2 cellular contexts compared by ENCODE assay signal in the genomic region with DNA sequence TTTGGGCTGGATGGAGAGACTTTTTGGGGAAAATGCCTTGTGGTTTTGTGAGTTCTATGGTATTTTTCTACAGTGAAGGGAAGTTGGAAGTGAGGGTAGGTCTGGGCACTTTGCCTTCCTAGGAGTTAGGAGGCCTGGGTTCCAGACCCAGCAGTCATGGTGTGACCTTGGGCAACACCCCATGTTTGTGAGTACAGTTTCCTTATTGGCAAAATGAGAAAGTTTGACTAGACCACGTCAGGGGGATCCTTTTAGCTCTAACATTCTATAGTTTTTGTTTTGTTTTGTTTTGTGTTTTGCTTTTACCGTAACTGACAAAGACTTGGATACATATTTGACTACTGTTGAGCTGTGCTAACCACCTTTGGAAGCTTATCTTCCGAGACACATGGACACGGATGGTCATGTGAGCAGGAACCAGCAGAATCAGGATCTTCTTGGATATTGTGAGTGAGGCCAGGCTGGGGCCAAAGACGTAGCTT.
TF ChIP-seq lines count a peak whose summit lies in the region.

No MANE protein-coding gene starts in this region.

TF ChIP-seq in GM23338, 12 proteins besides CTCF, POLR2A, EP300 and RAD21 (continued from another document):
- TF ChIP-seq JUNB (IDR thresholded peaks at IDR 0.05; ENCODE audit: unreplicated experiment): no peak

TF ChIP-seq in K562, 482 proteins besides CTCF, POLR2A, EP300 and RAD21 (continued from another document and continues in another):
- 0 out of 2 replicates have a peak, but pooled peaks have one; percentile 23 for TF ChIP-seq ELF4 (CRISPR knock-in tag; IDR thresholded peaks at IDR 0.05)
- no peak for TF ChIP-seq BRD9 (IDR thresholded peaks at IDR 0.05; ENCODE audit: low read depth, partially characterized antibody)
- TF ChIP-seq TSHZ1 (CRISPR knock-in tag; IDR thresholded peaks at IDR 0.05): peak; percentile 61; the same call in 1 of the 2 replicates
- TF ChIP-seq FOXJ2 (tag; IDR thresholded peaks at IDR 0.05): no peak
- TF ChIP-seq TCFL5 (CRISPR knock-in tag; conservative IDR thresholded peaks at IDR 0.05): 0 out of 2 replicates have a peak, but pooled peaks have one; percentile 50
- no peak for TF ChIP-seq FOXO4 (CRISPR knock-in tag; IDR thresholded peaks at IDR 0.05)
- no peak for TF ChIP-seq ETV5 (CRISPR knock-in tag; IDR thresholded peaks at IDR 0.05; ENCODE audit: low read depth)
- no peak for TF ChIP-seq TOE1 (IDR thresholded peaks at IDR 0.05; ENCODE audit: borderline replicate concordance)
- no peak for TF ChIP-seq TOE1 (CRISPR knock-in tag; IDR thresholded peaks at IDR 0.05; ENCODE audit: borderline replicate concordance, low read depth)
- TF ChIP-seq PCBP1 (IDR thresholded peaks at IDR 0.05; ENCODE audit: low read depth, low read length, poor library complexity, severe bottlenecking): no peak
- TF ChIP-seq ZNF212 (CRISPR knock-in tag; IDR thresholded peaks at IDR 0.05): peak; percentile 58; the same call in 1 of the 2 replicates
- TF ChIP-seq KLF6 (CRISPR knock-in tag; IDR thresholded peaks at IDR 0.05; ENCODE audit: borderline replicate concordance): peak; percentile 71; the same call in 1 of the 2 replicates
- peak; percentile 79 for TF ChIP-seq ARID1B (IDR thresholded peaks at IDR 0.05)
- 0 out of 2 replicates have a peak, but pooled peaks have one; percentile 10 for TF ChIP-seq ZKSCAN3 (CRISPR knock-in tag; IDR thresholded peaks at IDR 0.05)
- TF ChIP-seq RAD51 (IDR thresholded peaks at IDR 0.05; ENCODE audit: borderline replicate concordance, low read depth): peak; percentile 56; the same call in 1 of the 2 replicates
- TF ChIP-seq ZNF398 (CRISPR knock-in tag; IDR thresholded peaks at IDR 0.05): 0 out of 2 replicates have a peak, but pooled peaks have one; percentile 23
- TF ChIP-seq ZBTB17 (CRISPR knock-in tag; IDR thresholded peaks at IDR 0.05): peak; percentile 75
- 0 out of 2 replicates have a peak, but pooled peaks have one; percentile 71 for TF ChIP-seq ZNF76 (CRISPR knock-in tag; IDR thresholded peaks at IDR 0.05; ENCODE audit: borderline replicate concordance)
- peak; percentile 81; the same call in 1 of the 2 replicates for TF ChIP-seq HSF4 (CRISPR knock-in tag; IDR thresholded peaks at IDR 0.05; ENCODE audit: borderline replicate concordance)
- no peak for TF ChIP-seq MYC (IDR thresholded peaks at IDR 0.05; ENCODE audit: low read depth, low read length)
- TF ChIP-seq MYC (CRISPR knock-in tag; IDR thresholded peaks at IDR 0.05; ENCODE audit: borderline replicate concordance, low read depth): no peak
- peak; percentile 75 for TF ChIP-seq USF2 (CRISPR knock-in tag; IDR thresholded peaks at IDR 0.05)
- TF ChIP-seq FOS (IDR thresholded peaks at IDR 0.05; ENCODE audit: extremely low read depth, insufficient read length): no peak
- TF ChIP-seq ZBTB9 (CRISPR knock-in tag; IDR thresholded peaks at IDR 0.05): peak; percentile 78
- TF ChIP-seq ZFP1 (CRISPR knock-in tag; IDR thresholded peaks at IDR 0.05): 0 out of 2 replicates have a peak, but pooled peaks have one; percentile 17
- no peak for TF ChIP-seq DDX20 (tag; IDR thresholded peaks at IDR 0.05; ENCODE audit: low read depth)
- peak; percentile 44; the same call in 1 of the 2 replicates for TF ChIP-seq NCOR1 (IDR thresholded peaks at IDR 0.05)
- no peak for TF ChIP-seq NR2C1 (IDR thresholded peaks at IDR 0.05)
- TF ChIP-seq NR2C1 (tag; IDR thresholded peaks at IDR 0.05): peak; percentile 72
- 0 out of 2 replicates have a peak, but pooled peaks have one; percentile 28 for TF ChIP-seq ZNF707 (CRISPR knock-in tag; conservative IDR thresholded peaks at IDR 0.05)
- no peak for TF ChIP-seq XRCC3 (IDR thresholded peaks at IDR 0.05)
- TF ChIP-seq, protein P1, sequence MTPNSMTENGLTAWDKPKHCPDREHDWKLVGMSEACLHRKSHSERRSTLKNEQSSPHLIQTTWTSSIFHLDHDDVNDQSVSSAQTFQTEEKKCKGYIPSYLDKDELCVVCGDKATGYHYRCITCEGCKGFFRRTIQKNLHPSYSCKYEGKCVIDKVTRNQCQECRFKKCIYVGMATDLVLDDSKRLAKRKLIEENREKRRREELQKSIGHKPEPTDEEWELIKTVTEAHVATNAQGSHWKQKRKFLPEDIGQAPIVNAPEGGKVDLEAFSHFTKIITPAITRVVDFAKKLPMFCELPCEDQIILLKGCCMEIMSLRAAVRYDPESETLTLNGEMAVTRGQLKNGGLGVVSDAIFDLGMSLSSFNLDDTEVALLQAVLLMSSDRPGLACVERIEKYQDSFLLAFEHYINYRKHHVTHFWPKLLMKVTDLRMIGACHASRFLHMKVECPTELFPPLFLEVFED (CRISPR knock-in tag; conservative IDR thresholded peaks at IDR 0.05): peak; percentile 78; the same call in 1 of the 2 replicates
- TF ChIP-seq IRF9 (tag; IDR thresholded peaks at IDR 0.05): peak; percentile 83
- no peak for TF ChIP-seq EGR1 (conservative IDR thresholded peaks at IDR 0.05)
- 0 out of 2 replicates have a peak, but pooled peaks have one; percentile 47 for TF ChIP-seq ZNF140 (CRISPR knock-in tag; IDR thresholded peaks at IDR 0.05)
- no peak for TF ChIP-seq THRA (IDR thresholded peaks at IDR 0.05)
- peak; percentile 80 for TF ChIP-seq GTF2A2 (tag; IDR thresholded peaks at IDR 0.05)
- TF ChIP-seq PBX2 (CRISPR knock-in tag; IDR thresholded peaks at IDR 0.05; ENCODE audit: low read depth): no peak
- TF ChIP-seq PBX2 (tag; conservative IDR thresholded peaks at IDR 0.05; ENCODE audit: low read depth): 0 out of 2 replicates have a peak, but pooled peaks have one; percentile 20
- TF ChIP-seq FOSL1 (tag; conservative IDR thresholded peaks at IDR 0.05): peak; percentile 35; the same call in 1 of the 2 replicates
- TF ChIP-seq ZNF785 (CRISPR knock-in tag; IDR thresholded peaks at IDR 0.05): no peak
- no peak for TF ChIP-seq CBX2 (IDR thresholded peaks at IDR 0.05; ENCODE audit: insufficient read depth, low read length, poor library complexity, severe bottlenecking)
- 0 out of 2 replicates have a peak, but pooled peaks have one; percentile 59 for TF ChIP-seq ERF (CRISPR knock-in tag; IDR thresholded peaks at IDR 0.05)
- TF ChIP-seq NFIX (CRISPR knock-in tag; IDR thresholded peaks at IDR 0.05; ENCODE audit: low read depth): 0 out of 2 replicates have a peak, but pooled peaks have one; percentile 22
- no peak for TF ChIP-seq NR2C2 (CRISPR knock-in tag; IDR thresholded peaks at IDR 0.05)
- TF ChIP-seq NR2C2 (tag; IDR thresholded peaks at IDR 0.05): no peak
- peak; percentile 87; the same call in 1 of the 2 replicates for TF ChIP-seq OTX1 (CRISPR knock-in tag; IDR thresholded peaks at IDR 0.05)
- 0 out of 2 replicates have a peak, but pooled peaks have one; percentile 29 for TF ChIP-seq IFI16 (CRISPR knock-in tag; IDR thresholded peaks at IDR 0.05)
- TF ChIP-seq TGIF2 (CRISPR knock-in tag; IDR thresholded peaks at IDR 0.05): no peak
